In genomic region chr12:71755146-71755892, GRCh38 we compare ENCODE assay signal across 8 cellular contexts. TPM values are rescaled to one million over a fixed set of nuclear protein-coding genes. Genes with fewer than 3 reads are reported as not detected.
DNase-seq lines count a peak whose midpoint lies in the region; ATAC-seq and TF ChIP-seq lines count a peak whose summit lies in the region.

No MANE protein-coding gene starts in this region.

- peaks cover 52% of the 10 kb centered on the region for H3K79me2 ChIP-seq in OCI-LY1 (ENCODE audit: insufficient read depth, low read length)

- no peaks in the 10 kb centered on the region for H3F3A ChIP-seq in OCI-LY1 (ENCODE audit: insufficient read depth, low read length)

- H4K20me1 ChIP-seq in OCI-LY1 (ENCODE audit: insufficient read depth, low read length): no peaks in the 10 kb centered on the region

- intact Hi-C loops in Right ventricle myocardium inferior (cut with DNase I): loop anchor here (2.0 kb wide), 1 partner anchor 91 kb away; the partner anchor contains the start of gene THAP2
- intact Hi-C loops in cardiac septum (cut with DNase I): loop anchor here (2.0 kb wide), 1 partner anchor 69 kb away; the partner anchor contains the start of gene TMEM19

- H3K9ac ChIP-seq in OCI-LY1 (ENCODE audit: low read length): peak overlapping the region; percentile 77

- DNase-seq in Right ventricle myocardium inferior (ENCODE audit: missing footprints) (peak; percentile 76), cardiac septum (ENCODE audit: low spot score) (no peak), foreskin melanocyte (peak; percentile 14), occipital lobe (lab: John Stamatoyannopoulos, UW) (peak; percentile 41)
- DNase-seq in activated effector memory CD4-positive, alpha-beta T cell treated with Interleukin-2 at 50 U/mL for 16 hours: peak; percentile 42

- no peak for TF ChIP-seq CTCF in OCI-LY1 (IDR thresholded peaks at IDR 0.05; ENCODE audit: low read length)

- no peaks in the 10 kb centered on the region for H3K27me3 ChIP-seq in OCI-LY1 (ENCODE audit: insufficient read depth, low read length)

- no peak overlapping the region for H2AFZ ChIP-seq in OCI-LY1 (ENCODE audit: low read length)

- ATAC-seq in Right ventricle myocardium inferior (peak; percentile 24), HG02938 (IDR thresholded peaks at IDR 0.05; ENCODE audit: unreplicated experiment) (peak; percentile 48)

- H3K9me3 ChIP-seq in OCI-LY1 (ENCODE audit: low read length): peaks cover 20% of the 10 kb centered on the region

- peak overlapping the region; percentile 84 for H3K4me2 ChIP-seq in OCI-LY1 (ENCODE audit: low read length)

- H3K36me3 ChIP-seq in OCI-LY1 (ENCODE audit: insufficient read depth, low read length): peaks cover 41% of the 10 kb centered on the region

- H3K27ac ChIP-seq in OCI-LY1 (ENCODE audit: low read depth, low read length, poor library complexity, severe bottlenecking): peak overlapping the region; percentile 18
- peak overlapping the region; percentile 38 for H3K27ac ChIP-seq in temporal lobe (ENCODE audit: low read depth, low read length)

- H3K9me2 ChIP-seq in OCI-LY1 (ENCODE audit: low read depth, low read length): no peaks in the 10 kb centered on the region

- H3K4me3 ChIP-seq in OCI-LY1 (ENCODE audit: low read depth, low read length, poor library complexity, severe bottlenecking): peak overlapping the region; percentile 79

- peaks cover 19% of the 10 kb centered on the region for H3K4me1 ChIP-seq in OCI-LY1 (ENCODE audit: insufficient read depth, low read length, severe bottlenecking)

RNA-seq across cellular contexts. Expression of gene RAB21, which starts 0.7 kb away (rescaled TPM):
- 167 TPM for total RNA-seq in Right ventricle myocardium inferior
- total RNA-seq in cardiac septum: 191 TPM
- total RNA-seq in occipital lobe: 17.6 TPM
- total RNA-seq in temporal lobe: 13.3 TPM
